In genomic region chr12:98224584-98225221, GRCh38 we compare ENCODE assay signal across 1 cellular context.
TF ChIP-seq lines count a peak whose summit lies in the region.

No MANE protein-coding gene starts in this region.

TF ChIP-seq in GM12878, 131 proteins besides CTCF, POLR2A, EP300 and RAD21 (continued from another document):
- TF ChIP-seq ZNF687 (IDR thresholded peaks at IDR 0.05) (peak; percentile 28; the same call in 1 of the 2 replicates), TBL1XR1 (IDR thresholded peaks at IDR 0.05; ENCODE audit: low read depth, low read length) (peak; percentile 53; the same call in 1 of the 2 replicates), CHD1 (IDR thresholded peaks at IDR 0.05; ENCODE audit: low read depth, low read length) (no peak), BCL3 (IDR thresholded peaks at IDR 0.05; ENCODE audit: borderline replicate concordance, insufficient read depth, low read depth, low read length, poor library complexity, severe bottlenecking) (no peak), CREB1 (IDR thresholded peaks at IDR 0.05; ENCODE audit: low read depth) (no peak), PKNOX1 (IDR thresholded peaks at IDR 0.05) (peak; percentile 67), SPI1 (IDR thresholded peaks at IDR 0.05; ENCODE audit: borderline replicate concordance, insufficient read depth, low read depth, low read length) (no peak), USF2 (IDR thresholded peaks at IDR 0.05; ENCODE audit: borderline replicate concordance, low read depth, low read length) (no peak; the same call in 1 of the 2 replicates), RAD51 (IDR thresholded peaks at IDR 0.05) (peak; percentile 61; the same call in 1 of the 2 replicates), ESRRA (IDR thresholded peaks at IDR 0.05; ENCODE audit: low read length) (no peak), SMARCA5 (IDR thresholded peaks at IDR 0.05) (no peak), ZNF384 (IDR thresholded peaks at IDR 0.05; ENCODE audit: borderline replicate concordance, low read depth, low read length) (peak; percentile 85), BHLHE40 (IDR thresholded peaks at IDR 0.05; ENCODE audit: borderline replicate concordance in 1 of 2, low read depth in 2 of 2, low read length in 1 of 2) (peak; percentile 21 to 61; a peak in 3 of 4 replicates), NRF1 (conservative IDR thresholded peaks at IDR 0.05; ENCODE audit: low read depth, low read length) (no peak), ATF3 (IDR thresholded peaks at IDR 0.05; ENCODE audit: borderline replicate concordance, extremely low read depth, low read depth, low read length) (no peak), ZNF622 (IDR thresholded peaks at IDR 0.05) (no peak), POU2F2 (IDR thresholded peaks at IDR 0.05; ENCODE audit: borderline replicate concordance, low read depth, low read length) (0 out of 3 replicates have a peak, but pooled peaks have one; percentile 23), MAX (IDR thresholded peaks at IDR 0.05; ENCODE audit: low read depth, low read length) (peak; percentile 37; the same call in 1 of the 2 replicates), LARP7 (IDR thresholded peaks at IDR 0.05) (no peak), CHD2 (IDR thresholded peaks at IDR 0.05; ENCODE audit: borderline replicate concordance, low read depth, low read length) (peak; percentile 50; the same call in 1 of the 2 replicates), E2F8 (IDR thresholded peaks at IDR 0.05; ENCODE audit: low read depth, partially characterized antibody) (no peak), PAX8 (IDR thresholded peaks at IDR 0.05) (no peak), SIX5 (IDR thresholded peaks at IDR 0.05; ENCODE audit: low read depth, low read length, severe bottlenecking) (no peak), E4F1 (IDR thresholded peaks at IDR 0.05; ENCODE audit: borderline replicate concordance, partially characterized antibody) (no peak), DPF2 (IDR thresholded peaks at IDR 0.05) (peak; percentile 73), IRF5 (IDR thresholded peaks at IDR 0.05; ENCODE audit: borderline replicate concordance) (no peak), NBN (IDR thresholded peaks at IDR 0.05) (peak; percentile 80), NFIC (IDR thresholded peaks at IDR 0.05; ENCODE audit: low read depth, low read length) (no peak), KAT2A (conservative IDR thresholded peaks at IDR 0.05; ENCODE audit: control insufficient read depth, low read depth, low read length) (no peak), HDGF (IDR thresholded peaks at IDR 0.05) (peak; percentile 60; the same call in 1 of the 2 replicates), NFYA (IDR thresholded peaks at IDR 0.05; ENCODE audit: borderline replicate concordance, low read depth, low read length) (no peak), SMAD5 (IDR thresholded peaks at IDR 0.05; ENCODE audit: low read depth) (no peak), STAT3 (IDR thresholded peaks at IDR 0.05; ENCODE audit: low read depth, low read length) (peak; percentile 65; the same call in 1 of the 2 replicates), ZNF217 (IDR thresholded peaks at IDR 0.05) (no peak), MTA2 (IDR thresholded peaks at IDR 0.05; ENCODE audit: low read depth) (peak; percentile 81), SUZ12 (IDR thresholded peaks at IDR 0.05; ENCODE audit: unreplicated experiment) (no peak), BMI1 (IDR thresholded peaks at IDR 0.05; ENCODE audit: borderline replicate concordance) (peak; percentile 24; the same call in 1 of the 2 replicates), HSF1 (IDR thresholded peaks at IDR 0.05; ENCODE audit: low read depth, low read length) (no peak), IRF3 (IDR thresholded peaks at IDR 0.05) (no peak)
